In the genomic region with DNA sequence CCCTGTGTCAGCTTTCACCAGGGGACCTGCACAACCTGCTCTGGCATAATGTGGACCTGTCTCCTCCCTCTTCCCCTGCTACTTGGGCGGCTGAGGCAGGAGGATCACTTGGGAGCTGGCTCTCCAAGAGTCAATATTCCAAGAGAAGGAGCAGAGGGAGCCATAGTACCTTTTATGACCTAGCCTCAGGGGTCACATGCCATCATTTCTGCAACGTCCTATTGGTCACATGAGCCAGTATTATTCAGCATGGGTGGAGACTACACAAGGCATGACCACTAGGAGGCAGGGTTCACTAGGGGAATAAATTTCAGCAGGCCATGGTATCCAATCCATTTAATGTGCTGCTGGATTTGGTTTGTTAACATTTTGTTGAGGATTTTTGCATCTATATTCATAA, we compare ENCODE assay signal across 8 cellular contexts. TPM values are rescaled to one million over a fixed set of nuclear protein-coding genes. Genes with fewer than 3 reads are reported as not detected.
DNase-seq lines count a peak whose midpoint lies in the region; ATAC-seq, FAIRE-seq and TF ChIP-seq lines count a peak whose summit lies in the region.

No MANE protein-coding gene starts in this region.

- H4K20me1 ChIP-seq in SU-DHL-6 (ENCODE audit: low read depth, low read length), result no peaks in the 10 kb centered on the region

- POLR2A ChIA-PET in A549 (lab: Yijun Ruan, JAX), result no interaction called here

- H3K36me3 ChIP-seq in SU-DHL-6 (ENCODE audit: low read length) (no peaks in the 10 kb centered on the region), spleen (no peaks in the 10 kb centered on the region)

- intact Hi-C loops in spleen (cut with DNase I; ENCODE audit: low total_unique reads), result no loop called here

- H2AFZ ChIP-seq in SU-DHL-6 (ENCODE audit: low read depth, low read length, severe bottlenecking), result peak overlapping the region; percentile 58

- no peaks in the 10 kb centered on the region for H3K9me2 ChIP-seq in SU-DHL-6 (replicated peaks; ENCODE audit: insufficient read depth, low read length)

- no peak for TF ChIP-seq EP300 in A549 (IDR thresholded peaks at IDR 0.05)

- no peaks in the 10 kb centered on the region for H3K79me2 ChIP-seq in SU-DHL-6 (ENCODE audit: insufficient read depth, low read length)

- H3K27me3 ChIP-seq in SU-DHL-6 (ENCODE audit: low read length), result no peaks in the 10 kb centered on the region
- no peaks in the 10 kb centered on the region for H3K27me3 ChIP-seq in spleen (replicated peaks in 1 of 7)

- ATAC-seq in A549, result peak; percentile 43 to 62; a peak in 3 of 6 replicates

- H3K4me2 ChIP-seq in A549, result no peak overlapping the region
- no peak overlapping the region for H3K4me2 ChIP-seq in SU-DHL-6 (ENCODE audit: low read depth, low read length, poor library complexity, severe bottlenecking)

- H3K9me3 ChIP-seq in A549 (no peaks in the 10 kb centered on the region; the same call in 2 of the 3 replicates), SU-DHL-6 (ENCODE audit: insufficient read depth, low read length) (no peaks in the 10 kb centered on the region), spleen (peaks cover 3 to 18% (median 12%) of the 10 kb centered on the region in 8 donors)

- TF ChIP-seq RAD21 in A549 (conservative IDR thresholded peaks at IDR 0.05 in 1 of 2, IDR thresholded peaks at IDR 0.05 in 1 of 2), result peak in 1 of 2 experiments; percentile 40; a peak in 3 of 5 replicates

- WGBS in A549 (ENCODE audit: missing lambda C conversion rate), result 44% methylated on average over 2 of the region's 2 CpGs
- WGBS in spleen, 5 donors, result 51 to 78% (median 62%) methylated on average over 2 of the region's 2 CpGs

- H3F3A ChIP-seq in SU-DHL-6 (ENCODE audit: insufficient read depth), result no peaks in the 10 kb centered on the region

- CTCF ChIA-PET in A549 (lab: Yijun Ruan, JAX), result no interaction called here

- H3K9ac ChIP-seq in SU-DHL-6 (ENCODE audit: low read length), result no peak overlapping the region

- in situ Hi-C loops in GM13976 (cut with MboI; ENCODE audit: low sequenced_read_pairs, unreplicated experiment), result no loop called here

- FAIRE-seq in A549 (lab: Jason Lieb, UNC), result no peak

- DNase-seq in A549 (ENCODE audit: low read depth in 1 of 2, low spot score in 1 of 2) (peak in 1 of 2 experiments; percentile 62), GM13976 (ENCODE audit: low spot score) (peak; percentile 51), spleen (no peak), hepatic stellate cell (ENCODE audit: low spot score) (no peak), cortex of kidney (lab: John Stamatoyannopoulos, UW) (no peak), putamen (ENCODE audit: low spot score) (no peak)
- peak; percentile 44 for DNase-seq in effector CD4-positive, alpha-beta T cell

- H3K4me3 ChIP-seq in A549 (no peak overlapping the region), SU-DHL-6 (ENCODE audit: insufficient read depth, low read length, poor library complexity, severe bottlenecking) (no peak overlapping the region), spleen (no peak overlapping the region)

- no peak for TF ChIP-seq CTCF in A549 (IDR thresholded peaks at IDR 0.05)
- TF ChIP-seq CTCF in GM13976 (IDR thresholded peaks at IDR 0.05; ENCODE audit: borderline replicate concordance, control extremely low read depth, extremely low read depth, insufficient read depth, missing control alignments), result no peak
- TF ChIP-seq CTCF in SU-DHL-6 (IDR thresholded peaks at IDR 0.05; ENCODE audit: insufficient read depth, low read length, poor library complexity, severe bottlenecking), result peak; percentile 83
- peak in 7 of 11 experiments; percentile 9 to 55 (median 40) for TF ChIP-seq CTCF in spleen (IDR thresholded peaks at IDR 0.05 in 8 of 11, conservative IDR thresholded peaks at IDR 0.05 in 3 of 11)

- peaks cover 8% of the 10 kb centered on the region for H3K4me1 ChIP-seq in A549
- H3K4me1 ChIP-seq in spleen, result no peaks in the 10 kb centered on the region

- H3K27ac ChIP-seq in A549, result no peak overlapping the region
- no peak overlapping the region for H3K27ac ChIP-seq in SU-DHL-6 (ENCODE audit: low read depth, low read length)
- H3K27ac ChIP-seq in spleen, result no peak overlapping the region

- TF ChIP-seq POLR2A in A549 (IDR thresholded peaks at IDR 0.05; ENCODE audit: low read length) (no peak), spleen (IDR thresholded peaks at IDR 0.05) (no peak)

TF ChIP-seq in A549, 52 proteins besides CTCF, POLR2A, EP300 and RAD21:
- TF ChIP-seq FOSL2 (IDR thresholded peaks at IDR 0.05) (no peak), FOSL2 (CRISPR knock-in tag; IDR thresholded peaks at IDR 0.05) (no peak)
- TF ChIP-seq, protein P1, sequence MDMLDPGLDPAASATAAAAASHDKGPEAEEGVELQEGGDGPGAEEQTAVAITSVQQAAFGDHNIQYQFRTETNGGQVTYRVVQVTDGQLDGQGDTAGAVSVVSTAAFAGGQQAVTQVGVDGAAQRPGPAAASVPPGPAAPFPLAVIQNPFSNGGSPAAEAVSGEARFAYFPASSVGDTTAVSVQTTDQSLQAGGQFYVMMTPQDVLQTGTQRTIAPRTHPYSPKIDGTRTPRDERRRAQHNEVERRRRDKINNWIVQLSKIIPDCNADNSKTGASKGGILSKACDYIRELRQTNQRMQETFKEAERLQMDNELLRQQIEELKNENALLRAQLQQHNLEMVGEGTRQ (IDR thresholded peaks at IDR 0.05), result peak; percentile 82

RNA-seq across cellular contexts. Expression of a gene that starts 12.0 kb away (rescaled TPM):
- 9.1 and 10.1 TPM in 2 replicates for polyA plus RNA-seq in A549 (2011; rRNA removed)
- 11.7 and 14.0 TPM in 2 replicates for polyA plus RNA-seq in A549 (2012; cell fraction: cytosol; rRNA removed)
- 33.6 and 40.8 TPM in 2 replicates for polyA plus RNA-seq in A549 (2012; cell fraction: nucleus; rRNA removed)
- polyA plus RNA-seq in A549 (2017; fragmentation: RNase III; extraction: RNeasy Plus Mini Kit Qiagen cat#74134 plus additional on column Dnase treatment), result 10.5 to 16.4 TPM (median 12.5 TPM) in 3 replicates
- polyA minus RNA-seq in A549 (2011; rRNA and poly(A)+ RNA removed), result 6.4 and 7.7 TPM in 2 replicates
- total RNA-seq in spleen, result 10 to 100 TPM; 52.2 to 65.6 (median 57.8) TPM
- polyA plus RNA-seq in spleen, result 10 to 100 TPM; 33.0 to 55.8 (median 42.6) TPM

RNA-seq across cellular contexts. Expression of a gene that starts 28.3 kb away (rescaled TPM):
- polyA plus RNA-seq in A549 (2011; rRNA removed) (0.04 and 0.19 TPM in 2 replicates), A549 (2017; fragmentation: RNase III; extraction: RNeasy Plus Mini Kit Qiagen cat#74134 plus additional on column Dnase treatment) (0.12 to 0.31 TPM (median 0.18 TPM) in 3 replicates), spleen (10 to 100 TPM; 10.6 to 18.4 (median 12.6) TPM)
- polyA plus RNA-seq in A549 (2012; cell fraction: cytosol; rRNA removed), result 0.08 and 0.11 TPM in 2 replicates
- 0.34 and 0.50 TPM in 2 replicates for polyA plus RNA-seq in A549 (2012; cell fraction: nucleus; rRNA removed)
- 0.24 and 0.33 TPM in 2 replicates for polyA minus RNA-seq in A549 (2011; rRNA and poly(A)+ RNA removed)
- 1 to 10 TPM; 1.4 to 4.8 (median 3.4) TPM for total RNA-seq in spleen

RNA-seq across cellular contexts. Expression of a gene that starts 32.0 kb away (rescaled TPM):
- polyA plus RNA-seq in A549 (2011; rRNA removed) (26.6 and 30.8 TPM in 2 replicates), A549 (2017; fragmentation: RNase III; extraction: RNeasy Plus Mini Kit Qiagen cat#74134 plus additional on column Dnase treatment) (64.0 to 68.1 TPM (median 65.0 TPM) in 3 replicates), spleen (10 to 100 TPM; 46.1 to 90.2 (median 60.3) TPM)
- polyA plus RNA-seq in A549 (2012; cell fraction: cytosol; rRNA removed), result 62.0 and 66.6 TPM in 2 replicates
- polyA plus RNA-seq in A549 (2012; cell fraction: nucleus; rRNA removed), result 125 and 154 TPM in 2 replicates
- polyA minus RNA-seq in A549 (2011; rRNA and poly(A)+ RNA removed), result 114 and 119 TPM in 2 replicates
- total RNA-seq in spleen, result 10 to 100 TPM; 26.8 to 52.1 (median 40.9) TPM

RNA-seq across cellular contexts. Expression of a gene that starts 37.3 kb away (rescaled TPM):
- 1.9 and 2.3 TPM in 2 replicates for polyA plus RNA-seq in A549 (2011; rRNA removed)
- 3.6 and 5.1 TPM in 2 replicates for polyA plus RNA-seq in A549 (2012; cell fraction: cytosol; rRNA removed)
- 29.9 and 47.2 TPM in 2 replicates for polyA plus RNA-seq in A549 (2012; cell fraction: nucleus; rRNA removed)
- polyA plus RNA-seq in A549 (2017; fragmentation: RNase III; extraction: RNeasy Plus Mini Kit Qiagen cat#74134 plus additional on column Dnase treatment), result 5.8 to 9.0 TPM (median 6.4 TPM) in 3 replicates
- polyA minus RNA-seq in A549 (2011; rRNA and poly(A)+ RNA removed), result 2.6 and 3.1 TPM in 2 replicates
- total RNA-seq in spleen, result 10 to 100 TPM; 10.9 to 24.2 (median 18.2) TPM
- 10 to 100 TPM in 2 of 3 donors, 1 to 10 TPM in 1; 7.9 to 18.2 (median 14.7) TPM for polyA plus RNA-seq in spleen

RNA-seq across cellular contexts. Expression of a gene that starts 45.5 kb away (rescaled TPM):
- polyA plus RNA-seq in A549 (2011; rRNA removed) (60.9 and 81.6 TPM in 2 replicates), A549 (2017; fragmentation: RNase III; extraction: RNeasy Plus Mini Kit Qiagen cat#74134 plus additional on column Dnase treatment) (147 to 160 TPM (median 151 TPM) in 3 replicates), spleen (100 to 1,000 TPM; 200 to 262 (median 213) TPM)
- 184 and 200 TPM in 2 replicates for polyA plus RNA-seq in A549 (2012; cell fraction: cytosol; rRNA removed)
- 525 and 617 TPM in 2 replicates for polyA plus RNA-seq in A549 (2012; cell fraction: nucleus; rRNA removed)
- 35.9 and 38.4 TPM in 2 replicates for polyA minus RNA-seq in A549 (2011; rRNA and poly(A)+ RNA removed)
- 100 to 1,000 TPM; 165 to 209 (median 194) TPM for total RNA-seq in spleen

Comparison
In these comparisons a context has a peak if more than half of its experiments do, and no peak if none do; other contexts are left out.
1. DNase-seq: peak in GM13976 (single experiment) and effector CD4-positive, alpha-beta T cell (single experiment); none in spleen (single experiment), hepatic stellate cell (single experiment), cortex of kidney (single experiment) and putamen (single experiment).
2. CTCF ChIP-seq: peak in SU-DHL-6 (single experiment) and spleen (7 of 11); none in A549 (single experiment) and GM13976 (single experiment).
3. RNA of a gene that starts 28.3 kb away (polyA plus RNA-seq): 10.6 to 18.4 TPM in spleen; 0.04 to 0.50 TPM in A549; every median in the first group is over 4 times any median in the second.